ENCODE assay signal across 1 cellular context in the genomic region with DNA sequence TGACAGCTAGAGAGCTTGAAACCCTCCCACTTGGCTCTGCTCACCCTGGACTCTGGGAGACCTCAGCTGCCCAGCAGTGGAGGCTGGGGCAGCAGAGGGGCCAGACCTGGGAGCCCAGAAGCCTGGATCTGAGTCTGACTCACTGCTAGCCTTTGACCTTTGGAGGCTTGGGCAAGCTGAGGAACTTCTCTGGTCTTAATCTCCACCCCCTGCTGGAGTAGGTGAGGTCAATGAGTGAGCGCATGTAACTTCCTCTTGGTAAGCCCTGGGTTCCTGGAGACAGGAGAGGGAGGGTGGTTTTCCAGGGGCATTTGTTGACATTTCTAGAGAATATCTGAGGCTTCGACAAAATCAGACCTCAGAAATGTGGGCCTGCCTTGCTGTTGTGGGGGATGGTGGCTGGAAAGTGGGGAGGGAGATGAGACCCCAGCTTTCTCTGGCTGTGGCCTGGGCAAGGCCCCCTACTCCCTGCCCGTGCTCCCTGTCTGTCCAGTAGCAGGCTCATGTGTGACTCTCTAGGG.
TF ChIP-seq lines count a peak whose summit lies in the region.

No MANE protein-coding gene starts in this region.

TF ChIP-seq in IMR-90, 13 proteins besides CTCF, POLR2A, EP300 and RAD21:
- no peak for TF ChIP-seq USF2 (IDR thresholded peaks at IDR 0.05; ENCODE audit: low read depth, low read length)
- TF ChIP-seq CEBPB (IDR thresholded peaks at IDR 0.05; ENCODE audit: low read depth, low read length) = peak; percentile 52; the same call in 1 of the 2 replicates
